ENCODE assay signal across 13 cellular contexts in the genomic region with DNA sequence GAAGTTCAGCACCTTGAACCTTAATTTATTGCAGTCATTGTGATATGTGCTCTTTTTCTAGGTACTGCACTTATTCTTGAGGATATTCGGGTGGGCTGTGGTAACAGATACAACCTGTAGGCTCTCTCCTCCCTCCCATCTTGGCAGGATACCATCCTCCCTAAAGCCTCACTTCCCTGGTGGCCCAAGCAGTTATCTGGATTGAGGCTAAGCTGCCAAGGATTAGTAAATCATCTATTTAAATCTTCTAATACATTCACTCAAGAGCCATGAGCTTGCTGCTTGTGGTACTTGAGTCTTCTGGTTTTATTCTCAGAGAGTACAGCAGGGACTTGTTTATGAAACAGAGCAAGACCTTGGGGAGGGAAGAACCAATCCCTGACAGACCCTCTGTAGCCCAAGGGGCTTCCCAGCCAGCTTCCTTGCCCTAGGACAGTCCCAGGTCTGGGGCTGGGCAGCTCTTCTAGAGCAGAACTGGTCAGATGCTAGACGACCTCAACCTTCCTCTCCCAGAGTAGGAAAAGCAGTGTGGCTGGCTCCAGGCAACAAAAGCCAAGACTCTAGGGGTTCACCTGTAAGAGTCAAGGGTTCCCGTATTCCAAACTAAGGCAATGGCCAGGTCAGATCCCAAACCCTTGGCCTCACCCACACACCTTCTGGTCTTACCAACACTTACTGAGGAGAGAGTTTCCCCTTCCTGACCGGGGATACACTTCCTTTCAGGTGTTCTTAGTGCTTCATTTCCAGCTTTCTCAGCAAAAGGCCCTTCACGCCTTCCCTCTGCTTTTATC. TPM values are rescaled to one million over a fixed set of nuclear protein-coding genes. Genes with fewer than 3 reads are reported as not detected.
"Had no signal": no experiment of that assay in that cellular context is flagged by ENCODE, and none has a peak within 500 bp of the region (broad histone marks: within the 10 kb centered on the region; RNA-seq: fewer than 3 reads in every experiment).

No MANE protein-coding gene starts in this region.

- H3K27ac Mint-ChIP-seq: stimulated activated naive CD8-positive, alpha-beta T cell treated with anti-CD3 and anti-CD28 coated beads, Interleukin-15, amount 100 ng/mL, for 72 hours had no signal

- ATAC-seq: naive thymus-derived CD4-positive, alpha-beta T cell; stimulated activated naive CD8-positive, alpha-beta T cell treated with anti-CD3 and anti-CD28 coated beads, Interleukin-15, amount 100 ng/mL, for 72 hours had no signal

- DNase-seq: activated CD8-positive, alpha-beta memory T cell treated with anti-CD3 and anti-CD28 coated beads for 24 hours; islet precursor cell; mammary epithelial cell; naive thymus-derived CD4-positive, alpha-beta T cell; stimulated activated CD4-positive, alpha-beta T cell treated with anti-CD3 and anti-CD28 coated beads, Interleukin-1b, Interleukin-23, amount 100 ng/mL, for 48 hours; stimulated activated naive CD8-positive, alpha-beta T cell treated with anti-CD3 and anti-CD28 coated beads, Interleukin-15, amount 100 ng/mL, for 72 hours; SW 1271; testis; upper lobe of left lung had no signal

- H3K4me1 ChIP-seq: testis had no signal

- H3K27ac ChIP-seq: ascending aorta, testis, upper lobe of left lung had no signal

- H3K27me3 ChIP-seq: ascending aorta, testis, upper lobe of left lung had no signal

- H3K9me3 ChIP-seq: ascending aorta, testis, upper lobe of left lung had no signal

- H3K9me3 Mint-ChIP-seq: stimulated activated naive CD8-positive, alpha-beta T cell treated with anti-CD3 and anti-CD28 coated beads, Interleukin-15, amount 100 ng/mL, for 72 hours had no signal

- H3K4me3 ChIP-seq: ascending aorta, testis, upper lobe of left lung had no signal

RNA-seq across cellular contexts. Expression of gene WNT8B, which starts 21.3 kb away (rescaled TPM):
- total RNA-seq: ascending aorta, mammary epithelial cell, mononuclear cell, osteocyte, SK-MEL-5 had no signal
